Comparison of ENCODE assay signal across 1 cellular context in genomic region chr2:12702661-12703121, GRCh38.
A peak's percentile ranks its signal among the peaks of the same experiment; 100 is the strongest.
TF ChIP-seq lines count a peak whose summit lies in the region.

No MANE protein-coding gene starts in this region.

TF ChIP-seq in HCT116, 20 proteins besides CTCF, POLR2A, EP300 and RAD21 (continued from another document):
- TF ChIP-seq REST (IDR thresholded peaks at IDR 0.05; ENCODE audit: low read depth) (no peak), CEBPB (IDR thresholded peaks at IDR 0.05; ENCODE audit: low read depth) (peak; percentile 37; the same call in 1 of the 2 replicates), EZH2 (IDR thresholded peaks at IDR 0.05) (no peak), POLR2AphosphoS5 (IDR thresholded peaks at IDR 0.05; ENCODE audit: low read depth, low read length) (no peak)
